Comparison of ENCODE assay signal across 8 cellular contexts in genomic region chr22:24429411-24430365, GRCh38. TPM values are rescaled to one million over a fixed set of nuclear protein-coding genes. Genes with fewer than 3 reads are reported as not detected.
A peak's percentile ranks its signal among the peaks of the same experiment; 100 is the strongest.
DNase-seq lines count a peak whose midpoint lies in the region; ATAC-seq and TF ChIP-seq lines count a peak whose summit lies in the region.

No MANE protein-coding gene starts in this region.

- DNase-seq in NCI-H69 (lab: John Stamatoyannopoulos, UW) (peak; percentile 83), left lung (peak in 1 of 2 donors; percentile 88), HUDEP-2 (lab: John Stamatoyannopoulos, UW; ENCODE audit: unreplicated experiment in 76 of 76) (no peak), T1000 (lab: John Stamatoyannopoulos, UW) (no peak), WERI-Rb-1 (no peak)
- peak; percentile 80 to 81 for DNase-seq in activated T-cell treated with anti-CD3 and anti-CD28 coated beads, Interleukin-2, amount 50 U/mL, for 48 hours

- H3K4me1 ChIP-seq in DOHH2 (ENCODE audit: control insufficient read depth, low read length) (peaks cover 98% of the 10 kb centered on the region), left lung (peaks cover 21 to 100% of the 10 kb centered on the region in 2 donors), thymus (ENCODE audit: control insufficient read depth, insufficient read depth, low read length) (peaks cover 66% of the 10 kb centered on the region)

- H3K9me2 ChIP-seq in DOHH2 (replicated peaks; ENCODE audit: control insufficient read depth, low read length): no peaks in the 10 kb centered on the region

- H3K79me2 ChIP-seq in DOHH2 (ENCODE audit: control insufficient read depth, low read length): peaks cover 82% of the 10 kb centered on the region

- H3K36me3 ChIP-seq in DOHH2 (ENCODE audit: control insufficient read depth, low read length) (peaks cover 39% of the 10 kb centered on the region), left lung (peaks cover 0 to 4% of the 10 kb centered on the region in 2 donors), thymus (ENCODE audit: control insufficient read depth, insufficient read depth) (peaks cover 20% of the 10 kb centered on the region), WERI-Rb-1 (no peaks in the 10 kb centered on the region)

- H3K4me3 ChIP-seq in DOHH2 (ENCODE audit: low read length): peak overlapping the region; percentile 79
- peak overlapping the region in 1 of 2 donors; percentile 30 for H3K4me3 ChIP-seq in left lung
- peak overlapping the region; percentile 87 for H3K4me3 ChIP-seq in thymus (ENCODE audit: low read length)
- no peak overlapping the region for H3K4me3 ChIP-seq in WERI-Rb-1 (ENCODE audit: low read depth, low read length)

- TF ChIP-seq CTCF in DOHH2 (IDR thresholded peaks at IDR 0.05; ENCODE audit: low read depth, low read length, poor library complexity, severe bottlenecking) (no peak), left lung (IDR thresholded peaks at IDR 0.05) (no peak), WERI-Rb-1 (IDR thresholded peaks at IDR 0.05; ENCODE audit: low read depth, low read length) (no peak)

- intact Hi-C loops in left lung (cut with DNase I): loop anchor here in 1 of 2 donors (10.0 kb wide), 1 partner anchor 75 kb away; no protein-coding TSS in a partner anchor

- peak; percentile 9 for ATAC-seq in left lung

- H3K27ac ChIP-seq in DOHH2 (ENCODE audit: low read depth, low read length) (peak overlapping the region; percentile 98), left lung (peak overlapping the region in 1 of 2 donors; percentile 79), thymus (ENCODE audit: low read depth) (peak overlapping the region; percentile 86), WERI-Rb-1 (no peak overlapping the region)

- H3K9me3 ChIP-seq in DOHH2 (ENCODE audit: control insufficient read depth, insufficient read depth, low read length): no peaks in the 10 kb centered on the region
- no peaks in the 10 kb centered on the region for H3K9me3 ChIP-seq in left lung
- H3K9me3 ChIP-seq in thymus (ENCODE audit: control insufficient read depth): no peaks in the 10 kb centered on the region
- H3K9me3 ChIP-seq in WERI-Rb-1 (ENCODE audit: severe bottlenecking): no peaks in the 10 kb centered on the region

- H3F3A ChIP-seq in DOHH2 (ENCODE audit: control insufficient read depth, insufficient read depth): peaks cover 30% of the 10 kb centered on the region

- no peaks in the 10 kb centered on the region for H3K27me3 ChIP-seq in DOHH2 (ENCODE audit: control insufficient read depth, low read length)
- H3K27me3 ChIP-seq in left lung: peaks cover 0 to 1% of the 10 kb centered on the region in 2 donors
- H3K27me3 ChIP-seq in thymus (ENCODE audit: control insufficient read depth, insufficient read depth): no peaks in the 10 kb centered on the region
- H3K27me3 ChIP-seq in WERI-Rb-1 (ENCODE audit: insufficient read depth, low read depth, severe bottlenecking): no peaks in the 10 kb centered on the region

- H3K4me2 ChIP-seq in DOHH2 (ENCODE audit: low read length): peak overlapping the region; percentile 96

- H4K20me1 ChIP-seq in DOHH2 (ENCODE audit: control insufficient read depth, insufficient read depth, low read depth, low read length): no peaks in the 10 kb centered on the region

- 78% methylated on average over 22 of the region's 22 CpGs for WGBS in thymus

RNA-seq across cellular contexts. Expression of gene ADORA2A, which starts 2.3 kb away (rescaled TPM):
- total RNA-seq in left lung: 10 to 100 TPM; 11.5 to 16.8 TPM
- polyA plus RNA-seq in thymus: 21.8 TPM

Comparison
In these comparisons a context has a peak if more than half of its experiments do, and no peak if none do; other contexts are left out.
1. DNase-seq: peak in NCI-H69 (single experiment) and activated T-cell treated with anti-CD3 and anti-CD28 coated beads, Interleukin-2, amount 50 U/mL, for 48 hours (2 of 2); none in HUDEP-2 (0 of 76), T1000 (single experiment) and WERI-Rb-1 (single experiment).